13 cellular contexts compared by ENCODE assay signal in the genomic region with DNA sequence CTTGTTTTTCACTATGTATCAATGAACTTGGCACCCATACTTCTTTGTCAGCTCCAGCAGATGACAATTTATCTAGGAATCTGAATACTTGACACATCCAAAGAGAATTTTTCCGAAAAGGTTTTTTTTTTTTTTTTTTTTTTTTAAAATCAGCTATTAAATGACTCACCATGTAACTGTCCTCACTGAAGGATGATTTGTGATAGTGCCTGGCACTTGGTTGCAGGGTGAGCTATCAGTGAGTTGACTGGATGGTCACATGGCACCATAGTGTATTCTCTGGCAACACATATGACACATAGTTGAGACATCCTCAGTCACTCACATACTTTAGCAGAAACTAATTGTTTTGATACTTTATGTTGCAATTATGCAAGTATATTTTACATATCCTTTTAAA.
A peak's percentile ranks its signal among the peaks of the same experiment; 100 is the strongest.
DNase-seq lines count a peak whose midpoint lies in the region; ATAC-seq lines count a peak whose summit lies in the region.
"Had no signal": no experiment of that assay in that cellular context is flagged by ENCODE, and none has a peak within 500 bp of the region (broad histone marks: within the 10 kb centered on the region; RNA-seq: fewer than 3 reads in every experiment).

No MANE protein-coding gene starts in this region.

- peaks cover 61% of the 10 kb centered on the region for H3K4me1 ChIP-seq in GM23248 (ENCODE audit: insufficient read depth)
- H3K4me1 ChIP-seq in SJSA1 (replicated peaks): peaks cover 28% of the 10 kb centered on the region

- H3K4me2 ChIP-seq in GM23248 (ENCODE audit: unreplicated experiment): peak overlapping the region; percentile 48

- H3K27me3 ChIP-seq in GM23248 (replicated peaks; ENCODE audit: insufficient read depth) (no peaks in the 10 kb centered on the region), SJSA1 (replicated peaks) (no peaks in the 10 kb centered on the region)

- peaks cover 0 to 4% of the 10 kb centered on the region in 2 donors for H3K9me3 Mint-ChIP-seq in activated naive CD4-positive, alpha-beta T cell treated with anti-CD3 and anti-CD28 coated beads, Interleukin-2, amount 50 U/mL, for 72 hours
- H3K9me3 Mint-ChIP-seq: stimulated activated memory B cell treated with anti-CD40 and anti-IgM and Interleukin-4, amounts not matched to agents 10 μg/mL and 1 μg/mL and 100 μg/mL, for 72 hours had no signal

- H3K27ac ChIP-seq in GM23248 (peak overlapping the region; percentile 60), SJSA1 (peak overlapping the region; percentile 55)
- H3K27ac ChIP-seq: WERI-Rb-1 had no signal

- H3K9me2 ChIP-seq in GM23248 (ENCODE audit: insufficient read depth): no peaks in the 10 kb centered on the region

- H2AFZ ChIP-seq in GM23248: no peak overlapping the region

- no peak overlapping the region for H3K27ac Mint-ChIP-seq in activated naive CD4-positive, alpha-beta T cell treated with anti-CD3 and anti-CD28 coated beads, Interleukin-2, amount 50 U/mL, for 72 hours
- H3K27ac Mint-ChIP-seq: naive thymus-derived CD4-positive, alpha-beta T cell; stimulated activated memory B cell treated with anti-CD40 and anti-IgM and Interleukin-4, amounts not matched to agents 10 μg/mL and 1 μg/mL and 100 μg/mL, for 72 hours had no signal

- no peaks in the 10 kb centered on the region for H3K79me2 ChIP-seq in GM23248 (ENCODE audit: insufficient read depth)

- H3K9me3 ChIP-seq in GM23248 (ENCODE audit: low read depth): no peaks in the 10 kb centered on the region
- no peaks in the 10 kb centered on the region for H3K9me3 ChIP-seq in SJSA1 (replicated peaks)

- peaks cover 42% of the 10 kb centered on the region for H3F3A ChIP-seq in GM23248 (ENCODE audit: insufficient read depth)

- whole genome bisulfite sequencing in GM23248 (ENCODE audit: low coverage in 1 of 2, low lambda C conversion rate in 2 of 2, missing lambda C conversion rate in 2 of 2), 2 experiments: 0 to 3% methylated on average over 1 of the region's 1 CpG

- ATAC-seq in GM19351 (IDR thresholded peaks at IDR 0.05; ENCODE audit: unreplicated experiment) (no peak), HG03095 (IDR thresholded peaks at IDR 0.05; ENCODE audit: unreplicated experiment) (no peak)
- no peak for ATAC-seq in activated naive CD4-positive, alpha-beta T cell treated with anti-CD3 and anti-CD28 coated beads, Interleukin-2, amount 50 U/mL, for 72 hours
- ATAC-seq: naive thymus-derived CD4-positive, alpha-beta T cell; stimulated activated memory B cell treated with anti-CD40 and anti-IgM and Interleukin-4, amounts not matched to agents 10 μg/mL and 1 μg/mL and 100 μg/mL, for 72 hours had no signal

- H3K4me3 ChIP-seq in GM23248 (no peak overlapping the region; the same call in 1 of the 2 replicates), SJSA1 (no peak overlapping the region), skeletal muscle cell (ENCODE audit: low read depth, low read length) (no peak overlapping the region)

- H3K9ac ChIP-seq in GM23248: no peak overlapping the region

- no peaks in the 10 kb centered on the region for H4K20me1 ChIP-seq in GM23248 (ENCODE audit: insufficient read depth)

- H3K36me3 ChIP-seq in GM23248 (ENCODE audit: low read depth) (no peaks in the 10 kb centered on the region), SJSA1 (no peaks in the 10 kb centered on the region)
- H3K36me3 ChIP-seq: WERI-Rb-1 had no signal

- DNase-seq in GM23248: peak; percentile 97
- DNase-seq in SJSA1 (ENCODE audit: low read depth in 1 of 2, low spot score in 2 of 2): peak; percentile 52 to 62
- DNase-seq in fibroblast of gingiva (ENCODE audit: low read depth): peak; percentile 94
- DNase-seq in skeletal muscle cell (ENCODE audit: low read depth): peak; percentile 99
- DNase-seq in activated naive CD4-positive, alpha-beta T cell treated with anti-CD3 and anti-CD28 coated beads, Interleukin-2, amount 50 U/mL, for 72 hours (ENCODE audit: low spot score in 2 of 2): no peak
- DNase-seq in DMS153 treated with DMSO at 0.1 percent for 48 hours (lab: John Stamatoyannopoulos, UW; ENCODE audit: unreplicated experiment): no peak
- DNase-seq: H7; naive thymus-derived CD4-positive, alpha-beta T cell; NCI-H1092 treated with DMSO at 0.1 percent for 48 hours; WERI-Rb-1 had no signal

- H3K36me3 Mint-ChIP-seq in activated naive CD4-positive, alpha-beta T cell treated with anti-CD3 and anti-CD28 coated beads, Interleukin-2, amount 50 U/mL, for 72 hours: no peaks in the 10 kb centered on the region
- H3K36me3 Mint-ChIP-seq: naive thymus-derived CD4-positive, alpha-beta T cell; stimulated activated memory B cell treated with anti-CD40 and anti-IgM and Interleukin-4, amounts not matched to agents 10 μg/mL and 1 μg/mL and 100 μg/mL, for 72 hours had no signal

- in situ Hi-C loops in GM23248 (cut with MboI): no loop called here

Comparison
In these comparisons a context has a peak if more than half of its experiments do, and no peak if none do; other contexts are left out.
1. DNase-seq: peak in GM23248 (single experiment), SJSA1 (2 of 2), fibroblast of gingiva (single experiment) and skeletal muscle cell (single experiment); none in activated naive CD4-positive, alpha-beta T cell treated with anti-CD3 and anti-CD28 coated beads, Interleukin-2, amount 50 U/mL, for 72 hours (0 of 2) and DMS153 treated with DMSO at 0.1 percent for 48 hours (single experiment).